ENCODE assay signal across 1 cellular context in genomic region chr16:85151079-85151602, GRCh38.
TF ChIP-seq lines count a peak whose summit lies in the region.

No MANE protein-coding gene starts in this region.

TF ChIP-seq in H1, 55 proteins besides CTCF, POLR2A, EP300 and RAD21 (continued from another document):
- TF ChIP-seq FOSL1 (IDR thresholded peaks at IDR 0.05; ENCODE audit: insufficient read depth, low read depth, low read length): no peak
- no peak for TF ChIP-seq EZH2 (IDR thresholded peaks at IDR 0.05; ENCODE audit: low read depth, low read length, severe bottlenecking)
- TF ChIP-seq JUND (IDR thresholded peaks at IDR 0.05; ENCODE audit: low read length): no peak
- no peak for TF ChIP-seq TCF12 (IDR thresholded peaks at IDR 0.05; ENCODE audit: low read depth, low read length)
- TF ChIP-seq BRCA1 (IDR thresholded peaks at IDR 0.05; ENCODE audit: low read depth, low read length): no peak
- no peak for TF ChIP-seq CEBPB (IDR thresholded peaks at IDR 0.05; ENCODE audit: low read depth, low read length)
- no peak for TF ChIP-seq SP2 (IDR thresholded peaks at IDR 0.05; ENCODE audit: low read length)
- TF ChIP-seq GTF2F1 (IDR thresholded peaks at IDR 0.05; ENCODE audit: borderline replicate concordance, low read depth, low read length): no peak
- no peak for TF ChIP-seq PHF8 (conservative IDR thresholded peaks at IDR 0.05; ENCODE audit: low read depth, low read length)
- no peak for TF ChIP-seq HDAC6 (IDR thresholded peaks at IDR 0.05; ENCODE audit: low read depth, low read length)
- no peak for TF ChIP-seq ASH2L (IDR thresholded peaks at IDR 0.05; ENCODE audit: low read length)
- TF ChIP-seq RBBP5 (IDR thresholded peaks at IDR 0.05; ENCODE audit: borderline replicate concordance, low read depth, low read length): no peak
- no peak for TF ChIP-seq BCL11A (IDR thresholded peaks at IDR 0.05; ENCODE audit: low read depth in 2 of 2, low read length in 2 of 2)
- no peak for TF ChIP-seq NANOG (IDR thresholded peaks at IDR 0.05; ENCODE audit: insufficient read depth, low read depth, low read length, poor library complexity, severe bottlenecking)
- no peak for TF ChIP-seq CHD1 (IDR thresholded peaks at IDR 0.05; ENCODE audit: low read depth, low read length)
